16 cellular contexts compared by ENCODE assay signal in genomic region chr4:132572210-132572609, GRCh38.
DNase-seq lines count a peak whose midpoint lies in the region; ATAC-seq and TF ChIP-seq lines count a peak whose summit lies in the region.
"Had no signal": no experiment of that assay in that cellular context is flagged by ENCODE, and none has a peak within 500 bp of the region (broad histone marks: within the 10 kb centered on the region; RNA-seq: fewer than 3 reads in every experiment).

No MANE protein-coding gene starts in this region.

- POLR2A ChIA-PET in IMR-90 (lab: Charles Lee; ENCODE audit: unreplicated experiment) = no interaction called here

- H3K4me1 ChIP-seq in IMR-90 (ENCODE audit: control insufficient read depth, insufficient read depth, low read length) = no peaks in the 10 kb centered on the region
- H3K4me1 ChIP-seq in left lung = no peaks in the 10 kb centered on the region
- H3K4me1 ChIP-seq: right atrium auricular region, transverse colon had no signal

- in situ Hi-C loops in IMR-90 (cut with MboI; ENCODE audit: low sequenced_read_pairs) = no loop called here

- no peak overlapping the region for H2AK9ac ChIP-seq in IMR-90 (replicated peaks; ENCODE audit: low read depth, low read length, poor library complexity)

- no peak overlapping the region for H2AFZ ChIP-seq in IMR-90 (replicated peaks; ENCODE audit: low read length, poor library complexity)

- TF ChIP-seq POLR2A in IMR-90 (IDR thresholded peaks at IDR 0.05; ENCODE audit: low read depth, low read length) = no peak

- no peak overlapping the region for H3K56ac ChIP-seq in IMR-90 (ENCODE audit: extremely low read depth, insufficient read depth, low read length)

- no peak overlapping the region for H4K8ac ChIP-seq in IMR-90 (ENCODE audit: low read depth in 2 of 2, low read length in 2 of 2)

- TF ChIP-seq RAD21 in IMR-90 (IDR thresholded peaks at IDR 0.05; ENCODE audit: low read length) = no peak

- H4K20me1 ChIP-seq in IMR-90 (ENCODE audit: insufficient read depth, low read length) = no peaks in the 10 kb centered on the region

- no peaks in the 10 kb centered on the region for H3K9me3 ChIP-seq in IMR-90 (ENCODE audit: control insufficient read depth, insufficient read depth, low read length)
- H3K9me3 ChIP-seq in left lung = no peaks in the 10 kb centered on the region
- H3K9me3 ChIP-seq: right atrium auricular region, transverse colon had no signal

- no peak overlapping the region for H2BK20ac ChIP-seq in IMR-90 (ENCODE audit: low read depth, low read length)

- no peak overlapping the region for H3K18ac ChIP-seq in IMR-90 (ENCODE audit: low read depth, low read length)

- H3K4me2 ChIP-seq in IMR-90 (ENCODE audit: low read depth, low read length) = no peak overlapping the region

- no peaks in the 10 kb centered on the region for H3K9me1 ChIP-seq in IMR-90 (ENCODE audit: insufficient read depth, low read length)

- no peak overlapping the region for H3K9ac ChIP-seq in IMR-90 (ENCODE audit: low read depth, low read length)

- H2BK5ac ChIP-seq in IMR-90 (ENCODE audit: low read depth, low read length, poor library complexity, severe bottlenecking) = no peak overlapping the region

- dilution Hi-C loops in IMR-90 (cut with HindIII; ENCODE audit: low sequenced_read_pairs, unreplicated experiment) = no loop called here

- H3K27ac ChIP-seq in IMR-90 (ENCODE audit: insufficient read depth, low read length) (no peak overlapping the region), left lung (no peak overlapping the region)
- H3K27ac ChIP-seq: right atrium auricular region, transverse colon, VCaP had no signal

- CTCF ChIA-PET in IMR-90 (lab: Yijun Ruan, JAX) = no interaction called here

- H3K14ac ChIP-seq in IMR-90 (replicated peaks; ENCODE audit: low read depth, low read length) = no peak overlapping the region

- H2BK120ac ChIP-seq in IMR-90 (ENCODE audit: low read depth, low read length) = no peak overlapping the region

- ATAC-seq in IMR-90 (ENCODE audit: low read depth) = peak; percentile 49
- ATAC-seq in left lung = peak; percentile 39
- ATAC-seq in GM18870 (IDR thresholded peaks at IDR 0.05; ENCODE audit: unreplicated experiment) = no peak
- no peak for ATAC-seq in GM21529 (IDR thresholded peaks at IDR 0.05; ENCODE audit: unreplicated experiment)
- ATAC-seq in stimulated activated naive CD8-positive, alpha-beta T cell treated with anti-CD3 and anti-CD28 coated beads, Interleukin-15, Interleukin-2, amounts not matched to agents 100 U/mL and 50 U/mL, for 24 hours = no peak
- ATAC-seq in GM18502 (IDR thresholded peaks at IDR 0.05; ENCODE audit: poor library complexity, unreplicated experiment) = no peak
- ATAC-seq: activated CD8-positive, alpha-beta T cell treated with anti-CD3 and anti-CD28 coated beads for 36 hours; esophagus mucosa had no signal

- BruUV-seq in IMR-90 (replicated peaks; lab: Mats Ljungman, UMichigan) = no TSS peak

- intact Hi-C loops in IMR-90 (cut with micrococcal nuclease) = no loop called here
- intact Hi-C loops in left lung (cut with DNase I) = no loop called here

- no peak overlapping the region for H3K23ac ChIP-seq in IMR-90 (ENCODE audit: low read depth, low read length)

- H2BK15ac ChIP-seq in IMR-90 (ENCODE audit: low read depth, low read length) = no peak overlapping the region

- no peak overlapping the region for H4K5ac ChIP-seq in IMR-90 (ENCODE audit: low read depth, low read length)

- no peak overlapping the region for H3K4ac ChIP-seq in IMR-90 (ENCODE audit: low read depth, low read length)

- no peaks in the 10 kb centered on the region for H3K79me1 ChIP-seq in IMR-90 (ENCODE audit: low read depth in 1 of 2, low read length in 2 of 2)

- H3K4me3 ChIP-seq in IMR-90 (ENCODE audit: insufficient read depth, low read depth, low read length) (no peak overlapping the region), choroid plexus epithelial cell (ENCODE audit: low read depth, low read length) (no peak overlapping the region), left lung (no peak overlapping the region)
- H3K4me3 ChIP-seq: right atrium auricular region, transverse colon had no signal

- H3K27me3 ChIP-seq in IMR-90 (ENCODE audit: control insufficient read depth, insufficient read depth, low read length) (no peaks in the 10 kb centered on the region), left lung (no peaks in the 10 kb centered on the region)
- H3K27me3 ChIP-seq: right atrium auricular region, transverse colon had no signal

- WGBS in IMR-90 (ENCODE audit: extremely low coverage in 2 of 2, insufficient read length in 1 of 2), 2 experiments = 100% methylated on average over 2 of the region's 6 CpGs; no CpG with 5 or more reads in 1 of the 2 experiments

- TF ChIP-seq CTCF in IMR-90 (conservative IDR thresholded peaks at IDR 0.05; ENCODE audit: low read depth, low read length) = no peak
- no peak for TF ChIP-seq CTCF in choroid plexus epithelial cell (conservative IDR thresholded peaks at IDR 0.05; ENCODE audit: low read depth, low read length)
- TF ChIP-seq CTCF in left lung (IDR thresholded peaks at IDR 0.05) = no peak

- no peak overlapping the region for H4K91ac ChIP-seq in IMR-90 (ENCODE audit: insufficient read depth, low read depth, low read length)

- H3K36me3 ChIP-seq in IMR-90 (ENCODE audit: control insufficient read depth, insufficient read depth, low read length) = no peaks in the 10 kb centered on the region
- no peaks in the 10 kb centered on the region for H3K36me3 ChIP-seq in left lung
- H3K36me3 ChIP-seq: right atrium auricular region, transverse colon had no signal

- DNase-seq in COLO829 (ENCODE audit: low spot score) (peak; percentile 27), IMR-90 (peak; percentile 25), choroid plexus epithelial cell (ENCODE audit: low read depth) (peak; percentile 36), left lung (no peak)
- no peak for DNase-seq in stimulated activated naive CD8-positive, alpha-beta T cell treated with anti-CD3 and anti-CD28 coated beads, Interleukin-15, Interleukin-2, amounts not matched to agents 100 U/mL and 50 U/mL, for 24 hours
- DNase-seq: activated CD8-positive, alpha-beta T cell treated with anti-CD3 and anti-CD28 coated beads for 36 hours; activated T-cell treated with anti-CD3 and anti-CD28 coated beads, Interleukin-2, amount 50 U/mL, for 24 hours; kidney; NCI-H187 treated with DMSO at 0.1 percent for 48 hours; transverse colon had no signal

- H2AK5ac ChIP-seq in IMR-90 (ENCODE audit: low read depth, low read length) = no peak overlapping the region

TF ChIP-seq in IMR-90, 13 proteins besides CTCF, POLR2A, EP300 and RAD21:
- TF ChIP-seq RFX5 (IDR thresholded peaks at IDR 0.05; ENCODE audit: low read depth, low read length) (no peak), BHLHE40 (IDR thresholded peaks at IDR 0.05; ENCODE audit: low read depth, low read length) (peak; percentile 27; the same call in 1 of the 2 replicates)

Comparison
In these comparisons a context has a peak if more than half of its experiments do, and no peak if none do; other contexts are left out.
1. DNase-seq: peak in COLO829 (single experiment), IMR-90 (single experiment) and choroid plexus epithelial cell (single experiment); none in left lung (0 of 2) and stimulated activated naive CD8-positive, alpha-beta T cell treated with anti-CD3 and anti-CD28 coated beads, Interleukin-15, Interleukin-2, amounts not matched to agents 100 U/mL and 50 U/mL, for 24 hours (single experiment).
2. ATAC-seq: peak in IMR-90 (single experiment) and left lung (single experiment); none in GM18870 (single experiment), GM21529 (single experiment), stimulated activated naive CD8-positive, alpha-beta T cell treated with anti-CD3 and anti-CD28 coated beads, Interleukin-15, Interleukin-2, amounts not matched to agents 100 U/mL and 50 U/mL, for 24 hours (single experiment) and GM18502 (single experiment).